In genomic region chr5:132353593-132353992, GRCh38 we compare ENCODE assay signal across 21 cellular contexts. TPM values are rescaled to one million over a fixed set of nuclear protein-coding genes. Genes with fewer than 3 reads are reported as not detected.
"Had no signal": no experiment of that assay in that cellular context is flagged by ENCODE, and none has a peak within 500 bp of the region (broad histone marks: within the 10 kb centered on the region; RNA-seq: fewer than 3 reads in every experiment).

No MANE protein-coding gene starts in this region.

- DNase-seq: activated CD4-positive, alpha-beta T cell treated with anti-CD3 and anti-CD28 coated beads, Interleukin-2, amount 10 ng/mL, durations not matched to agents 7 days and 5 days; activated CD4-positive, CD25-positive, alpha-beta regulatory T cell treated with anti-CD3 and anti-CD28 coated beads, Interleukin-2, amount 50 U/mL, for 72 hours; activated CD8-positive, alpha-beta T cell treated with anti-CD3 and anti-CD28 coated beads, Interleukin-2, amount 10 ng/mL, durations not matched to agents 7 days and 5 days; aorta; central memory CD4-positive, alpha-beta T cell; effector memory CD4-positive, alpha-beta T cell; foreskin melanocyte; glutamatergic neuron; hippocampal formation; kidney glomerular epithelial cell; mesenchymal stem cell; spleen; stimulated activated CD4-positive, alpha-beta T cell treated with anti-CD3 and anti-CD28 coated beads, Interleukin-4, amount 100 ng/mL, for 1 hour; stimulated activated naive CD4-positive, alpha-beta T cell; testis; trophoblast cell; uterus had no signal

- H3K4me3 ChIP-seq: spleen, testis, uterus had no signal

- H3K9me3 ChIP-seq: testis, uterus had no signal

- H3K9ac ChIP-seq: parathyroid adenoma had no signal

- H3K27me3 ChIP-seq: spleen, testis, uterus had no signal

- H3K4me1 ChIP-seq: parathyroid adenoma, testis had no signal

- H2AFZ ChIP-seq: parathyroid adenoma had no signal

- H3K36me3 ChIP-seq: uterus had no signal

- ATAC-seq: activated CD8-positive, alpha-beta T cell treated with anti-CD3 and anti-CD28 coated beads, Interleukin-2, amount 10 ng/mL, durations not matched to agents 7 days and 5 days; activated naive CD4-positive, alpha-beta T cell treated with anti-CD3 and anti-CD28 coated beads, Interleukin-2, amount 50 U/mL, for 72 hours; esophagus mucosa had no signal

- H3K27ac ChIP-seq: parathyroid adenoma, testis, uterus, VCaP had no signal

RNA-seq across cellular contexts. Expression of gene SLC22A4, which starts 59.4 kb away (rescaled TPM):
- total RNA-seq: activated CD4-positive, alpha-beta T cell treated with anti-CD3 and anti-CD28 coated beads, Interleukin-2, amount 10 ng/mL, durations not matched to agents 7 days and 5 days; activated CD8-positive, alpha-beta T cell treated with anti-CD3 and anti-CD28 coated beads, Interleukin-2, amount 10 ng/mL, durations not matched to agents 7 days and 5 days had no signal
